Comparison of ENCODE assay signal across 9 cellular contexts in genomic region chr16:48613061-48613957, GRCh38. TPM values are rescaled to one million over a fixed set of nuclear protein-coding genes. Genes with fewer than 3 reads are reported as not detected.
A peak's percentile ranks its signal among the peaks of the same experiment; 100 is the strongest.
DNase-seq lines count a peak whose midpoint lies in the region; ATAC-seq, FAIRE-seq and TF ChIP-seq lines count a peak whose summit lies in the region.
"Had no signal": no experiment of that assay in that cellular context is flagged by ENCODE, and none has a peak within 500 bp of the region (broad histone marks: within the 10 kb centered on the region; RNA-seq: fewer than 3 reads in every experiment).

No MANE protein-coding gene starts in this region.

- no peak overlapping the region for H2AK5ac ChIP-seq in mesendoderm (ENCODE audit: low read length)

- H3K9ac ChIP-seq in OCI-LY3 (ENCODE audit: low read length) (peak overlapping the region; percentile 2; the same call in 1 of the 2 replicates), mesendoderm (ENCODE audit: low read length) (no peak overlapping the region), kidney (ENCODE audit: low read length in 2 of 2) (no peak overlapping the region)

- H3K27me3 Mint-ChIP-seq in activated naive CD8-positive, alpha-beta T cell treated with anti-CD3 and anti-CD28 coated beads for 36 hours = no peaks in the 10 kb centered on the region

- no peak for TF ChIP-seq CTCF in GM12865 (IDR thresholded peaks at IDR 0.05; ENCODE audit: insufficient read depth, low read depth, low read length, missing control alignments)
- no peak for TF ChIP-seq CTCF in OCI-LY3 (IDR thresholded peaks at IDR 0.05; ENCODE audit: low read depth, low read length)
- TF ChIP-seq CTCF in kidney (IDR thresholded peaks at IDR 0.05; ENCODE audit: borderline replicate concordance, extremely low read depth, insufficient read depth) = no peak

- H3K23ac ChIP-seq in mesendoderm (ENCODE audit: low read length) = no peak overlapping the region

- peaks cover 20% of the 10 kb centered on the region for H3K79me2 ChIP-seq in OCI-LY3 (ENCODE audit: low read length)
- H3K79me2 ChIP-seq in mesendoderm (ENCODE audit: control insufficient read depth, insufficient read depth, low read length) = peaks cover 14% of the 10 kb centered on the region

- no peak overlapping the region for H2BK5ac ChIP-seq in mesendoderm (ENCODE audit: low read length)

- peak overlapping the region; percentile 31 for H3K4me3 ChIP-seq in GM12865 (ENCODE audit: low read depth, low read length)
- H3K4me3 ChIP-seq in OCI-LY3 (ENCODE audit: low read length) = peak overlapping the region; percentile 39; the same call in 1 of the 2 replicates
- H3K4me3 ChIP-seq in mesendoderm (ENCODE audit: low read length) = no peak overlapping the region
- H3K4me3 ChIP-seq in kidney (ENCODE audit: low read length in 2 of 2) = no peak overlapping the region

- H3K9me3 ChIP-seq in OCI-LY3 (ENCODE audit: insufficient read depth, low read length) = no peaks in the 10 kb centered on the region
- H3K9me3 ChIP-seq in kidney (ENCODE audit: control insufficient read depth in 1 of 2, low read length in 2 of 2) = no peaks in the 10 kb centered on the region

- peaks cover 7% of the 10 kb centered on the region for H3K27me3 ChIP-seq in OCI-LY3 (ENCODE audit: low read depth, low read length)
- no peaks in the 10 kb centered on the region for H3K27me3 ChIP-seq in mesendoderm (ENCODE audit: insufficient read depth, low read length, poor library complexity)

- H3K27ac ChIP-seq in OCI-LY3 (ENCODE audit: low read length) = peak overlapping the region; percentile 27; the same call in 1 of the 2 replicates
- H3K27ac ChIP-seq in mesendoderm (ENCODE audit: low read depth, low read length) = peak overlapping the region; percentile 39
- H3K27ac ChIP-seq in kidney (ENCODE audit: low read depth in 2 of 2, low read length in 2 of 2) = no peak overlapping the region

- H3K36me3 ChIP-seq in OCI-LY3 (replicated peaks; ENCODE audit: low read depth, low read length) (no peaks in the 10 kb centered on the region), mesendoderm (ENCODE audit: control insufficient read depth, insufficient read depth, low read length) (no peaks in the 10 kb centered on the region), kidney (ENCODE audit: control insufficient read depth in 1 of 2, insufficient read depth in 2 of 2, low read length in 2 of 2) (no peaks in the 10 kb centered on the region)

- peak overlapping the region; percentile 19; the same call in 1 of the 2 replicates for H2AFZ ChIP-seq in OCI-LY3 (ENCODE audit: low read depth, low read length)

- intact Hi-C loops in kidney (cut with DNase I) = no loop called here

- no peak for FAIRE-seq in kidney (lab: Jason Lieb, UNC)

- no peak for TF ChIP-seq POLR2A in erythroblast (IDR thresholded peaks at IDR 0.05; ENCODE audit: low read length)

- H3K36me3 Mint-ChIP-seq in activated naive CD8-positive, alpha-beta T cell treated with anti-CD3 and anti-CD28 coated beads for 36 hours = peaks cover 6% of the 10 kb centered on the region

- peaks cover 1% of the 10 kb centered on the region for H4K20me1 ChIP-seq in OCI-LY3 (ENCODE audit: insufficient read depth, low read length)

- peaks cover 3% of the 10 kb centered on the region for H3K9me3 Mint-ChIP-seq in activated naive CD8-positive, alpha-beta T cell treated with anti-CD3 and anti-CD28 coated beads for 36 hours

- H4K5ac ChIP-seq in mesendoderm (ENCODE audit: low read length) = no peak overlapping the region

- no peak overlapping the region for H3K4ac ChIP-seq in mesendoderm (ENCODE audit: low read depth, low read length)

- H3K18ac ChIP-seq in mesendoderm (ENCODE audit: low read length) = no peak overlapping the region

- H4K8ac ChIP-seq in mesendoderm (ENCODE audit: low read depth, low read length) = no peak overlapping the region

- H3K4me3 Mint-ChIP-seq in activated naive CD8-positive, alpha-beta T cell treated with anti-CD3 and anti-CD28 coated beads for 36 hours = peak overlapping the region; percentile 74
- H3K4me3 Mint-ChIP-seq: neural crest cell had no signal

- DNase-seq in GM12865 (ENCODE audit: low read depth) (peak; percentile 85), mesendoderm (peak; percentile 61), erythroblast (lab: John Stamatoyannopoulos, UW) (no peak), kidney (no peak), kidney glomerular epithelial cell (lab: John Stamatoyannopoulos, UW) (no peak)
- peak; percentile 66 for DNase-seq in activated naive CD8-positive, alpha-beta T cell treated with anti-CD3 and anti-CD28 coated beads for 36 hours

- peaks cover 2% of the 10 kb centered on the region for H3K79me1 ChIP-seq in mesendoderm (ENCODE audit: low read length)

- peak; percentile 25 for ATAC-seq in HG02588 (IDR thresholded peaks at IDR 0.05; ENCODE audit: unreplicated experiment)

- H3K4me1 Mint-ChIP-seq in activated naive CD8-positive, alpha-beta T cell treated with anti-CD3 and anti-CD28 coated beads for 36 hours = peaks cover 50% of the 10 kb centered on the region

- no peak overlapping the region for H2BK120ac ChIP-seq in mesendoderm (ENCODE audit: low read depth, low read length)

- no peak overlapping the region for H2BK15ac ChIP-seq in mesendoderm (replicated peaks; ENCODE audit: low read depth)

- peak overlapping the region; percentile 44 for H3K4me2 ChIP-seq in OCI-LY3 (ENCODE audit: low read length)
- no peak overlapping the region for H3K4me2 ChIP-seq in mesendoderm (ENCODE audit: low read length)

- H3K4me1 ChIP-seq in OCI-LY3 (ENCODE audit: low read length) (peaks cover 34% of the 10 kb centered on the region), mesendoderm (ENCODE audit: control insufficient read depth, low read depth, low read length) (peaks cover 5% of the 10 kb centered on the region), kidney (ENCODE audit: control insufficient read depth in 1 of 2, insufficient read depth in 1 of 2, low read depth in 1 of 2, low read length in 2 of 2) (peaks cover under 1 to 5% of the 10 kb centered on the region in 2 donors)

- H3K56ac ChIP-seq in mesendoderm (ENCODE audit: low read length) = peak overlapping the region; percentile 34

- peak overlapping the region; percentile 98 for H3K27ac Mint-ChIP-seq in activated naive CD8-positive, alpha-beta T cell treated with anti-CD3 and anti-CD28 coated beads for 36 hours

- no CpG with 5 or more reads among the region's 5 CpGs for WGBS in mesendoderm (ENCODE audit: extremely low coverage, insufficient coverage, low lambda C conversion rate)

RNA-seq across cellular contexts. Expression of gene N4BP1, which starts 3.3 kb away (rescaled TPM):
- total RNA-seq in activated naive CD8-positive, alpha-beta T cell treated with anti-CD3 and anti-CD28 coated beads for 36 hours = 10 to 100 TPM; 39.0 to 40.4 TPM
- polyA plus RNA-seq in mesendoderm (2013, experiment 1 of 2) = 24.9 TPM
- 27.1 TPM for polyA plus RNA-seq in mesendoderm (2013, experiment 2 of 2)
- total RNA-seq in kidney = 26.2 TPM
- 9.7 TPM for polyA plus RNA-seq in kidney (ENCODE audit: insufficient read depth, low read depth, low replicate concordance)

Comparison
In these comparisons a context has a peak if more than half of its experiments do, and no peak if none do; other contexts are left out.
1. DNase-seq: peak in GM12865 (single experiment), activated naive CD8-positive, alpha-beta T cell treated with anti-CD3 and anti-CD28 coated beads for 36 hours (single experiment) and mesendoderm (single experiment); none in erythroblast (0 of 2), kidney (single experiment) and kidney glomerular epithelial cell (single experiment).
2. H3K4me3 ChIP-seq: peak in GM12865 (single experiment) and OCI-LY3 (single experiment); none in mesendoderm (single experiment) and kidney (0 of 2).
3. H3K27ac ChIP-seq: peak in OCI-LY3 (single experiment) and mesendoderm (single experiment); none in kidney (0 of 2).